Comparison of ENCODE assay signal across 1 cellular context in genomic region chr7:30549933-30550493, GRCh38.
A peak's percentile ranks its signal among the peaks of the same experiment; 100 is the strongest.
TF ChIP-seq lines count a peak whose summit lies in the region.

No MANE protein-coding gene starts in this region.

TF ChIP-seq in K562, 482 proteins besides CTCF, POLR2A, EP300 and RAD21 (continued from another document and continues in another):
- TF ChIP-seq BHLHE40 (IDR thresholded peaks at IDR 0.05; ENCODE audit: low read length) (peak; percentile 77), PHTF2 (CRISPR knock-in tag; IDR thresholded peaks at IDR 0.05) (no peak), XRCC5 (IDR thresholded peaks at IDR 0.05; ENCODE audit: low read depth, low read length) (no peak), TRIM24 (IDR thresholded peaks at IDR 0.05) (no peak), ZC3H8 (IDR thresholded peaks at IDR 0.05) (no peak), NR2F6 (CRISPR knock-in tag; IDR thresholded peaks at IDR 0.05) (no peak), ZNF584 (CRISPR knock-in tag; IDR thresholded peaks at IDR 0.05; ENCODE audit: low read depth) (no peak; the same call in 1 of the 2 replicates), ZNF436 (CRISPR knock-in tag; IDR thresholded peaks at IDR 0.05) (no peak), ZNF583 (CRISPR knock-in tag; IDR thresholded peaks at IDR 0.05) (0 out of 2 replicates have a peak, but pooled peaks have one; percentile 54), FOXJ2 (tag; IDR thresholded peaks at IDR 0.05) (peak; percentile 60), NFXL1 (CRISPR knock-in tag; IDR thresholded peaks at IDR 0.05) (no peak), SIN3B (IDR thresholded peaks at IDR 0.05; ENCODE audit: low read depth) (no peak), ZNF518B (CRISPR knock-in tag; IDR thresholded peaks at IDR 0.05) (no peak), ZNF551 (CRISPR knock-in tag; IDR thresholded peaks at IDR 0.05) (no peak), SOX6 (IDR thresholded peaks at IDR 0.05) (peak; percentile 45; the same call in 1 of the 2 replicates), ZNF212 (CRISPR knock-in tag; IDR thresholded peaks at IDR 0.05) (no peak), CTBP1 (IDR thresholded peaks at IDR 0.05; ENCODE audit: borderline replicate concordance) (no peak), E2F4 (CRISPR knock-in tag; IDR thresholded peaks at IDR 0.05; ENCODE audit: low read depth) (no peak), ZNF41 (CRISPR knock-in tag; conservative IDR thresholded peaks at IDR 0.05) (no peak), ZNF184 (CRISPR knock-in tag; IDR thresholded peaks at IDR 0.05) (no peak), ZNF561 (CRISPR knock-in tag; conservative IDR thresholded peaks at IDR 0.05) (no peak), MEIS2 (IDR thresholded peaks at IDR 0.05; ENCODE audit: partially characterized antibody) (peak; percentile 58), HCFC1 (IDR thresholded peaks at IDR 0.05; ENCODE audit: low read depth, low read length) (no peak), CAMTA2 (CRISPR knock-in tag; conservative IDR thresholded peaks at IDR 0.05) (no peak), CXXC5 (CRISPR knock-in tag; IDR thresholded peaks at IDR 0.05) (peak; percentile 44), CCNT2 (IDR thresholded peaks at IDR 0.05; ENCODE audit: borderline replicate concordance, extremely low read depth, insufficient read length, low read depth, low read length) (no peak), MEF2A (IDR thresholded peaks at IDR 0.05; ENCODE audit: control insufficient read depth, low read depth, low read length) (no peak), STAT5A (IDR thresholded peaks at IDR 0.05; ENCODE audit: borderline replicate concordance, low read length) (no peak), ZNF707 (CRISPR knock-in tag; conservative IDR thresholded peaks at IDR 0.05) (no peak), ZNF785 (CRISPR knock-in tag; IDR thresholded peaks at IDR 0.05) (no peak), ZBTB5 (IDR thresholded peaks at IDR 0.05) (no peak), TAL1 (IDR thresholded peaks at IDR 0.05) (no peak), HDAC1 (IDR thresholded peaks at IDR 0.05) (no peak), ZC3H11A (IDR thresholded peaks at IDR 0.05; ENCODE audit: low read depth, low read length) (no peak), ZNF431 (CRISPR knock-in tag; IDR thresholded peaks at IDR 0.05) (no peak), RAD51 (IDR thresholded peaks at IDR 0.05; ENCODE audit: borderline replicate concordance, low read depth) (no peak), POLR2B (IDR thresholded peaks at IDR 0.05; ENCODE audit: low read depth, partially characterized antibody) (no peak), E2F3 (CRISPR knock-in tag; IDR thresholded peaks at IDR 0.05) (no peak), EWSR1 (IDR thresholded peaks at IDR 0.05; ENCODE audit: borderline replicate concordance, low read depth, partially characterized antibody) (no peak), ZNF830 (CRISPR knock-in tag; IDR thresholded peaks at IDR 0.05) (no peak), RUNX1 (IDR thresholded peaks at IDR 0.05; ENCODE audit: low read depth) (no peak), XRCC3 (IDR thresholded peaks at IDR 0.05) (no peak), ZNF347 (CRISPR knock-in tag; IDR thresholded peaks at IDR 0.05; ENCODE audit: low read depth) (no peak), FUS (optimal IDR thresholded peaks at IDR 0.05; ENCODE audit: low read depth, low read length) (no peak), ZNF175 (CRISPR knock-in tag; IDR thresholded peaks at IDR 0.05; ENCODE audit: low read depth) (peak; percentile 85), SREBF1 (IDR thresholded peaks at IDR 0.05; ENCODE audit: borderline replicate concordance, low read depth, low read length) (no peak), ZNF511 (CRISPR knock-in tag; IDR thresholded peaks at IDR 0.05) (no peak), E4F1 (CRISPR knock-in tag; IDR thresholded peaks at IDR 0.05; ENCODE audit: borderline replicate concordance) (no peak), CREBBP (IDR thresholded peaks at IDR 0.05; ENCODE audit: low read depth, low read length) (no peak), ZNF134 (CRISPR knock-in tag; conservative IDR thresholded peaks at IDR 0.05) (0 out of 2 replicates have a peak, but pooled peaks have one; percentile 29), CBX3 (IDR thresholded peaks at IDR 0.05; ENCODE audit: borderline replicate concordance in 1 of 2, low read length in 2 of 2) (no peak)
- TF ChIP-seq, protein P1, sequence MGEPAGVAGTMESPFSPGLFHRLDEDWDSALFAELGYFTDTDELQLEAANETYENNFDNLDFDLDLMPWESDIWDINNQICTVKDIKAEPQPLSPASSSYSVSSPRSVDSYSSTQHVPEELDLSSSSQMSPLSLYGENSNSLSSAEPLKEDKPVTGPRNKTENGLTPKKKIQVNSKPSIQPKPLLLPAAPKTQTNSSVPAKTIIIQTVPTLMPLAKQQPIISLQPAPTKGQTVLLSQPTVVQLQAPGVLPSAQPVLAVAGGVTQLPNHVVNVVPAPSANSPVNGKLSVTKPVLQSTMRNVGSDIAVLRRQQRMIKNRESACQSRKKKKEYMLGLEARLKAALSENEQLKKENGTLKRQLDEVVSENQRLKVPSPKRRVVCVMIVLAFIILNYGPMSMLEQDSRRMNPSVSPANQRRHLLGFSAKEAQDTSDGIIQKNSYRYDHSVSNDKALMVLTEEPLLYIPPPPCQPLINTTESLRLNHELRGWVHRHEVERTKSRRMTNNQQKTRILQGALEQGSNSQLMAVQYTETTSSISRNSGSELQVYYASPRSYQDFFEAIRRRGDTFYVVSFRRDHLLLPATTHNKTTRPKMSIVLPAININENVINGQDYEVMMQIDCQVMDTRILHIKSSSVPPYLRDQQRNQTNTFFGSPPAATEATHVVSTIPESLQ (CRISPR knock-in tag; IDR thresholded peaks at IDR 0.05), result no peak
- TF ChIP-seq, protein P2, sequence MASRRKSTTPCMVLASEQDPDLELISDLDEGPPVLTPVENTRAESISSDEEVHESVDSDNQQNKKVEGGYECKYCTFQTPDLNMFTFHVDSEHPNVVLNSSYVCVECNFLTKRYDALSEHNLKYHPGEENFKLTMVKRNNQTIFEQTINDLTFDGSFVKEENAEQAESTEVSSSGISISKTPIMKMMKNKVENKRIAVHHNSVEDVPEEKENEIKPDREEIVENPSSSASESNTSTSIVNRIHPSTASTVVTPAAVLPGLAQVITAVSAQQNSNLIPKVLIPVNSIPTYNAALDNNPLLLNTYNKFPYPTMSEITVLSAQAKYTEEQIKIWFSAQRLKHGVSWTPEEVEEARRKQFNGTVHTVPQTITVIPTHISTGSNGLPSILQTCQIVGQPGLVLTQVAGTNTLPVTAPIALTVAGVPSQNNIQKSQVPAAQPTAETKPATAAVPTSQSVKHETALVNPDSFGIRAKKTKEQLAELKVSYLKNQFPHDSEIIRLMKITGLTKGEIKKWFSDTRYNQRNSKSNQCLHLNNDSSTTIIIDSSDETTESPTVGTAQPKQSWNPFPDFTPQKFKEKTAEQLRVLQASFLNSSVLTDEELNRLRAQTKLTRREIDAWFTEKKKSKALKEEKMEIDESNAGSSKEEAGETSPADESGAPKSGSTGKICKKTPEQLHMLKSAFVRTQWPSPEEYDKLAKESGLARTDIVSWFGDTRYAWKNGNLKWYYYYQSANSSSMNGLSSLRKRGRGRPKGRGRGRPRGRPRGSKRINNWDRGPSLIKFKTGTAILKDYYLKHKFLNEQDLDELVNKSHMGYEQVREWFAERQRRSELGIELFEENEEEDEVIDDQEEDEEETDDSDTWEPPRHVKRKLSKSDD (conservative IDR thresholded peaks at IDR 0.05; ENCODE audit: low read length), result no peak
- TF ChIP-seq, protein P3, sequence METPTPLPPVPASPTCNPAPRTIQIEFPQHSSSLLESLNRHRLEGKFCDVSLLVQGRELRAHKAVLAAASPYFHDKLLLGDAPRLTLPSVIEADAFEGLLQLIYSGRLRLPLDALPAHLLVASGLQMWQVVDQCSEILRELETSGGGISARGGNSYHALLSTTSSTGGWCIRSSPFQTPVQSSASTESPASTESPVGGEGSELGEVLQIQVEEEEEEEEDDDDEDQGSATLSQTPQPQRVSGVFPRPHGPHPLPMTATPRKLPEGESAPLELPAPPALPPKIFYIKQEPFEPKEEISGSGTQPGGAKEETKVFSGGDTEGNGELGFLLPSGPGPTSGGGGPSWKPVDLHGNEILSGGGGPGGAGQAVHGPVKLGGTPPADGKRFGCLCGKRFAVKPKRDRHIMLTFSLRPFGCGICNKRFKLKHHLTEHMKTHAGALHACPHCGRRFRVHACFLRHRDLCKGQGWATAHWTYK (CRISPR knock-in tag; IDR thresholded peaks at IDR 0.05), result 0 out of 2 replicates have a peak, but pooled peaks have one; percentile 48
